Comparison of ENCODE assay signal across 9 cellular contexts in the genomic region with DNA sequence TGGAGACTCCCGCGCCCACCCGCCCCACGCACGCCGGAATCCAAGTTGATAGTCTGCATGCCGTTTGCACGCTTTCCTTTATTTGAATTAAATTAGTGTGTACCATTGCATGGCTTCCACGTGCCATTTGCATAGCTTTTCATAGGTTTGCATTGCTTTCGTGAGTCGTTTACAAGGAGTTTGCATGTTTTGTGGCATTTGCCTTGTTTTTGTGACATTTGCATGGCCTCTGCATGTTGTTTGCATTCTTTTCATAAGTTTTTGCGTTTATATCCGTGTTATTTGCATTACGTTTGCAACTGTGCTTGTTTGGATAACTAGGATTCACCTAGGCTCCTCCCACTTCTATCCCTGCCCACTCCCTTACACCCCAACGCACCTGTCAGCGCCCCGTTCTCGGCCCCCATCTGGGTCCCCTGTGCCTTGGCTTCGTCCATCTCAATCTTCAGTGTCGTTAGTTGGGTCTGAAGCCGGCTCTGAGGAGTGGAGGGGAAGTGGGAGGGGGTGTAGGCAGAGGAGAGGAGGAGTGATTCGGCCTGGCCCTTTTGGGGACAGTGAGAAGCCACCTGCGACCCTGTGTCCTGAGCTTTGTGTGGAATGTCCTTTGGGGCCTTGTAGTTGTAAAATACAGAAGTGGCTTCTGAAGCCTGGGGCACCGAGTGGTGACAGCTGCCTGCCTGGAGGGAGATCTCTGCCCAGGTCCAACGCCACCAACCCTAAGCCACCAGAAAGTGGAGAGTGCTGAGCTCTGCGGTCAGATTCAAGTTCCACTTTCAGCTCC. TPM values are rescaled to one million over a fixed set of nuclear protein-coding genes. Genes with fewer than 3 reads are reported as not detected.
DNase-seq lines count a peak whose midpoint lies in the region; ATAC-seq and TF ChIP-seq lines count a peak whose summit lies in the region.
"Had no signal": no experiment of that assay in that cellular context is flagged by ENCODE, and none has a peak within 500 bp of the region (broad histone marks: within the 10 kb centered on the region; RNA-seq: fewer than 3 reads in every experiment).

No MANE protein-coding gene starts in this region.

- H3K27ac Mint-ChIP-seq in activated CD8-positive, alpha-beta memory T cell treated with anti-CD3 and anti-CD28 coated beads, Interleukin-2, amount 10 ng/mL, durations not matched to agents 7 days and 5 days = no peak overlapping the region

- peaks cover 12% of the 10 kb centered on the region for H3K36me3 ChIP-seq in NT2/D1 (ENCODE audit: insufficient read depth, insufficient read length, low read length)
- no peaks in the 10 kb centered on the region for H3K36me3 ChIP-seq in ectodermal cell (ENCODE audit: control insufficient read depth, insufficient read depth, low read length)
- H3K36me3 ChIP-seq in neutrophil = no peaks in the 10 kb centered on the region

- H3K36me3 Mint-ChIP-seq in activated CD8-positive, alpha-beta memory T cell treated with anti-CD3 and anti-CD28 coated beads, Interleukin-2, amount 10 ng/mL, durations not matched to agents 7 days and 5 days = no peaks in the 10 kb centered on the region

- peaks cover 14% of the 10 kb centered on the region for H3K27me3 ChIP-seq in NT2/D1 (ENCODE audit: insufficient read depth, insufficient read length)
- H3K27me3 ChIP-seq in ectodermal cell (ENCODE audit: control insufficient read depth, insufficient read depth, low read length, poor library complexity, severe bottlenecking) = peaks cover 16% of the 10 kb centered on the region
- peaks cover 55% of the 10 kb centered on the region for H3K27me3 ChIP-seq in neutrophil

- H3K4me1 ChIP-seq in NT2/D1 (ENCODE audit: insufficient read depth, insufficient read length) (peaks cover 7% of the 10 kb centered on the region), ectodermal cell (ENCODE audit: control insufficient read depth, insufficient read depth, low read length) (no peaks in the 10 kb centered on the region), neutrophil (ENCODE audit: control insufficient read depth in 1 of 2, insufficient read depth in 1 of 2, low read depth in 1 of 2, low read length in 1 of 2) (peaks cover 23 to 26% of the 10 kb centered on the region in 2 experiments)

- H3K9ac ChIP-seq in NT2/D1 (ENCODE audit: insufficient read length, low read depth) = peak overlapping the region; percentile 65

- no peak for DNase-seq in activated CD8-positive, alpha-beta memory T cell treated with anti-CD3 and anti-CD28 coated beads, Interleukin-2, amount 10 ng/mL, durations not matched to agents 7 days and 5 days
- no peak for DNase-seq in activated CD8-positive, alpha-beta memory T cell treated with anti-CD3 and anti-CD28 coated beads, Interleukin-2, amount 50 U/mL, for 4 hours
- DNase-seq in NT2/D1 (ENCODE audit: low read depth, low spot score) = no peak
- no peak for DNase-seq in stimulated activated CD4-positive, alpha-beta T cell treated with anti-CD3 and anti-CD28 coated beads, Interleukin-2, amount 100 ng/mL, for 24 hours
- no peak for DNase-seq in iPS-NIHi7 (ENCODE audit: extremely low spot score)
- no peak for DNase-seq in kidney tubule cell (ENCODE audit: low spot score)

- H3K4me3 ChIP-seq in NT2/D1 (ENCODE audit: insufficient read length, low read depth) (peak overlapping the region; percentile 3), ectodermal cell (ENCODE audit: insufficient read depth, low read depth, low read length) (peak overlapping the region; percentile 37), neutrophil (ENCODE audit: low read depth in 1 of 2, low read length in 1 of 2) (peak overlapping the region; percentile 24 to 45)

- CTCF ChIA-PET in activated CD8-positive, alpha-beta memory T cell treated with anti-CD3 and anti-CD28 coated beads, Interleukin-2, amount 10 ng/mL, durations not matched to agents 7 days and 5 days (lab: Charles Lee) = interaction anchor here (0.5 to 10.4 kb wide), 9 partner anchors 12 to 433 kb away, joined by 3 to 92 read pairs (median 4); a partner anchor contains a TSS

- H3K27me3 Mint-ChIP-seq in activated CD8-positive, alpha-beta memory T cell treated with anti-CD3 and anti-CD28 coated beads, Interleukin-2, amount 10 ng/mL, durations not matched to agents 7 days and 5 days = peaks cover 33% of the 10 kb centered on the region

- H3K27ac ChIP-seq in ectodermal cell (ENCODE audit: insufficient read depth, low read depth, low read length, poor library complexity, severe bottlenecking) = no peak overlapping the region
- H3K27ac ChIP-seq in neutrophil = no peak overlapping the region

- WGBS in ectodermal cell, 2 experiments = 16 to 18% methylated on average over 25 to 26 of the region's 26 CpGs

- peak overlapping the region; percentile 50 for H3K4me3 Mint-ChIP-seq in activated CD8-positive, alpha-beta memory T cell treated with anti-CD3 and anti-CD28 coated beads, Interleukin-2, amount 10 ng/mL, durations not matched to agents 7 days and 5 days

- H3K9me3 Mint-ChIP-seq in activated CD8-positive, alpha-beta memory T cell treated with anti-CD3 and anti-CD28 coated beads, Interleukin-2, amount 10 ng/mL, durations not matched to agents 7 days and 5 days (ENCODE audit: low read depth) = no peaks in the 10 kb centered on the region

- ATAC-seq in activated CD8-positive, alpha-beta memory T cell treated with anti-CD3 and anti-CD28 coated beads, Interleukin-2, amount 10 ng/mL, durations not matched to agents 7 days and 5 days = no peak

- TF ChIP-seq CTCF in neutrophil (IDR thresholded peaks at IDR 0.05) = no peak

- peaks cover 27% of the 10 kb centered on the region for H3K4me1 Mint-ChIP-seq in activated CD8-positive, alpha-beta memory T cell treated with anti-CD3 and anti-CD28 coated beads, Interleukin-2, amount 10 ng/mL, durations not matched to agents 7 days and 5 days

- H3K9me3 ChIP-seq in NT2/D1 (ENCODE audit: insufficient read depth, low read length) (peaks cover 8% of the 10 kb centered on the region; the same call in 1 of the 2 replicates), ectodermal cell (ENCODE audit: control insufficient read depth, low read length) (no peaks in the 10 kb centered on the region), neutrophil (no peaks in the 10 kb centered on the region)

RNA-seq across cellular contexts. Expression of a gene that starts 2.4 kb away (rescaled TPM):
- total RNA-seq in activated CD8-positive, alpha-beta memory T cell treated with anti-CD3 and anti-CD28 coated beads, Interleukin-2, amount 10 ng/mL, durations not matched to agents 7 days and 5 days = 1 to 10 TPM; 4.3 to 5.9 TPM
- 1.2 TPM for polyA plus RNA-seq in ectodermal cell (2013, experiment 1 of 4)
- polyA plus RNA-seq in ectodermal cell (2013, experiment 2 of 4) = 1.4 TPM
- polyA plus RNA-seq in ectodermal cell (2013, experiment 3 of 4) = 1.1 TPM
- polyA plus RNA-seq in ectodermal cell (2013, experiment 4 of 4) = 3.3 TPM
- polyA plus RNA-seq: aorta had no signal

RNA-seq across cellular contexts. Expression of a gene that starts 13.9 kb away (rescaled TPM):
- 100 to 1,000 TPM; 298 to 361 TPM for total RNA-seq in activated CD8-positive, alpha-beta memory T cell treated with anti-CD3 and anti-CD28 coated beads, Interleukin-2, amount 10 ng/mL, durations not matched to agents 7 days and 5 days
- 105 TPM for polyA plus RNA-seq in ectodermal cell (2013, experiment 1 of 4)
- polyA plus RNA-seq in ectodermal cell (2013, experiment 2 of 4) = 144 TPM
- 93.6 TPM for polyA plus RNA-seq in ectodermal cell (2013, experiment 3 of 4)
- 130 TPM for polyA plus RNA-seq in ectodermal cell (2013, experiment 4 of 4)

RNA-seq across cellular contexts. Expression of a gene that starts 14.4 kb away (rescaled TPM):
- not detected for total RNA-seq in activated CD8-positive, alpha-beta memory T cell treated with anti-CD3 and anti-CD28 coated beads, Interleukin-2, amount 10 ng/mL, durations not matched to agents 7 days and 5 days
- polyA plus RNA-seq in ectodermal cell (2013, experiment 1 of 4) = 0.22 TPM
- polyA plus RNA-seq in ectodermal cell (2013, experiment 2 of 4) = 0.27 TPM
- 0.32 TPM for polyA plus RNA-seq in ectodermal cell (2013, experiment 3 of 4)
- 0.20 TPM for polyA plus RNA-seq in ectodermal cell (2013, experiment 4 of 4)

RNA-seq across cellular contexts. Expression of a gene that starts 28.3 kb away (rescaled TPM):
- total RNA-seq in activated CD8-positive, alpha-beta memory T cell treated with anti-CD3 and anti-CD28 coated beads, Interleukin-2, amount 10 ng/mL, durations not matched to agents 7 days and 5 days = 10 to 100 TPM; 40.4 to 51.1 TPM
- 57.2 TPM for polyA plus RNA-seq in ectodermal cell (2013, experiment 1 of 4)
- 56.2 TPM for polyA plus RNA-seq in ectodermal cell (2013, experiment 2 of 4)
- polyA plus RNA-seq in ectodermal cell (2013, experiment 3 of 4) = 47.8 TPM
- polyA plus RNA-seq in ectodermal cell (2013, experiment 4 of 4) = 51.8 TPM

RNA-seq across cellular contexts. Expression of a gene that starts 54.2 kb away (rescaled TPM):
- total RNA-seq in activated CD8-positive, alpha-beta memory T cell treated with anti-CD3 and anti-CD28 coated beads, Interleukin-2, amount 10 ng/mL, durations not matched to agents 7 days and 5 days = 10 to 100 TPM; 40.4 to 44.4 TPM
- 44.9 TPM for polyA plus RNA-seq in ectodermal cell (2013, experiment 1 of 4)
- 39.2 TPM for polyA plus RNA-seq in ectodermal cell (2013, experiment 2 of 4)
- 34.0 TPM for polyA plus RNA-seq in ectodermal cell (2013, experiment 3 of 4)
- 37.9 TPM for polyA plus RNA-seq in ectodermal cell (2013, experiment 4 of 4)
